ENCODE assay signal across 14 cellular contexts in the genomic region with DNA sequence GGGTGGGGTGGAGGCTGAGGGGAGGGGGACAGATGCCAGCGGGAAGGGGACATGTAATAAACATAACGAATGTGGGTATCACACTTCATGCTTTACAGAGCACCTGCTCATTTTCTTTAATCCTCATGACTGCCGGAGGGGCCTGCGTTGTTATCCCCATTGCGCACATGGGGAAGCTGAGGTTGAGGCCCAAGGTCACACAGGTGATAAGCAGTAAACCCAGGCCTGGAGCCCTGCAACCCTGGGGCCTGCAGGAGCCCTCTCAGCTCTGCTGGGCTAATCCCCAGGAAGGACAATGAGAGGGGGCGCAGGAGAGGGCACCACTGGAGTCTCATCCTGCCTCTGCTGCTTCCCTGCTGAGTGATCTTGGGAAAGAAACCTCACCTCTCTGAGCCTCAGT.
DNase-seq lines count a peak whose midpoint lies in the region; ATAC-seq, FAIRE-seq and TF ChIP-seq lines count a peak whose summit lies in the region.
"Had no signal": no experiment of that assay in that cellular context is flagged by ENCODE, and none has a peak within 500 bp of the region (broad histone marks: within the 10 kb centered on the region; RNA-seq: fewer than 3 reads in every experiment).

No MANE protein-coding gene starts in this region.

- no peak overlapping the region for H3K27ac Mint-ChIP-seq in H9
- H3K27ac Mint-ChIP-seq: CD14-positive monocyte had no signal

- H3K4ac ChIP-seq in H9 (ENCODE audit: low read depth, low read length) = no peak overlapping the region
- H3K4ac ChIP-seq in H1 (replicated peaks; ENCODE audit: insufficient read length, low read depth, low read length) = no peak overlapping the region

- H2BK5ac ChIP-seq in H9 (ENCODE audit: insufficient read length, low read length) (no peak overlapping the region), H1 (ENCODE audit: low read depth, low read length) (no peak overlapping the region)

- H4K8ac ChIP-seq in H9 (replicated peaks; ENCODE audit: insufficient read length, low read depth, low read length) = no peak overlapping the region
- H4K8ac ChIP-seq in H1 (ENCODE audit: extremely low read depth, insufficient read depth, low read length) = no peak overlapping the region; the same call in 1 of the 2 replicates

- H3K23ac ChIP-seq in H9 (ENCODE audit: insufficient read length, low read depth, low read length) (no peak overlapping the region), H1 (ENCODE audit: insufficient read length) (no peak overlapping the region)

- H3K36me3 ChIP-seq in RWPE2 (ENCODE audit: low read depth) = no peaks in the 10 kb centered on the region
- no peaks in the 10 kb centered on the region for H3K36me3 ChIP-seq in H1 (ENCODE audit: control insufficient read depth in 2 of 4, insufficient read depth in 4 of 4, low read length in 3 of 4)
- H3K36me3 ChIP-seq: BE2C had no signal

- no peak overlapping the region for H3K9ac ChIP-seq in H9 (ENCODE audit: extremely low read depth, insufficient read length, low read length)
- no peak overlapping the region for H3K9ac ChIP-seq in H1 (replicated peaks in 1 of 4; ENCODE audit: extremely low read depth in 1 of 4, low read depth in 3 of 4, low read length in 3 of 4)

- H3T11ph ChIP-seq in H9 (ENCODE audit: low read length) = no peak overlapping the region

- TF ChIP-seq CTCF in H9 (conservative IDR thresholded peaks at IDR 0.05) (no peak), RWPE2 (IDR thresholded peaks at IDR 0.05; ENCODE audit: poor library complexity, severe bottlenecking) (no peak), H1 (IDR thresholded peaks at IDR 0.05; ENCODE audit: control extremely low read depth in 1 of 3, insufficient read depth in 1 of 3, low read depth in 1 of 3, low read length in 3 of 3) (no peak), omental fat pad (IDR thresholded peaks at IDR 0.05) (no peak)

- H3K18ac ChIP-seq in H9 (ENCODE audit: insufficient read length, low read depth, low read length) (no peak overlapping the region), H1 (ENCODE audit: extremely low read depth, low read length) (no peak overlapping the region)

- H3K14ac ChIP-seq in H9 (ENCODE audit: insufficient read depth, low read length) = peak overlapping the region; percentile 33; the same call in 1 of the 2 replicates
- no peak overlapping the region for H3K14ac ChIP-seq in H1 (ENCODE audit: insufficient read length)

- no CpG with 5 or more reads among the region's 6 CpGs for WGBS in H9 (ENCODE audit: extremely low coverage, insufficient read length, low lambda C conversion rate)
- 87% methylated on average over 6 of the region's 6 CpGs; no CpG with 5 or more reads in 1 of the 2 experiments for WGBS in H1 (ENCODE audit: extremely low coverage in 1 of 2, insufficient coverage in 1 of 2, insufficient read length in 1 of 2, insufficient replicate concordance in 2 of 2, low coverage in 1 of 2, low lambda C conversion rate in 2 of 2, missing lambda C conversion rate in 1 of 2), 2 experiments

- H3K27me3 Mint-ChIP-seq in H9 (ENCODE audit: low read depth) = no peaks in the 10 kb centered on the region; the same call in 1 of the 2 replicates

- no peak for TF ChIP-seq POLR2A in H1 (IDR thresholded peaks at IDR 0.05; ENCODE audit: control extremely low read depth in 1 of 2, low read depth in 2 of 2, low read length in 2 of 2)

- H3K4me1 ChIP-seq in H9 (ENCODE audit: insufficient read depth, low read length) (no peaks in the 10 kb centered on the region; the same call in 1 of the 2 replicates), RWPE2 (ENCODE audit: insufficient read depth, poor library complexity, severe bottlenecking) (no peaks in the 10 kb centered on the region), H1 (replicated peaks in 1 of 4; ENCODE audit: control insufficient read depth in 3 of 4, insufficient read depth in 4 of 4, low read length in 3 of 4) (peaks cover 5 to 16% (median 7%) of the 10 kb centered on the region in 4 experiments; a peak in 5 of 7 replicates)
- H3K4me1 ChIP-seq: BE2C, Caco-2 had no signal

- H3K9me3 Mint-ChIP-seq in H9 = no peaks in the 10 kb centered on the region
- H3K9me3 Mint-ChIP-seq: CD14-positive monocyte; CD8-positive, alpha-beta memory T cell had no signal

- H3K4me2 ChIP-seq in H9 (ENCODE audit: insufficient read depth, insufficient read length, low read length) (no peak overlapping the region), H1 (ENCODE audit: insufficient read depth in 1 of 2, low read depth in 2 of 2, low read length in 2 of 2) (no peak overlapping the region)

- H3K56ac ChIP-seq in H9 (ENCODE audit: insufficient read length, low read depth, low read length) (no peak overlapping the region), H1 (replicated peaks; ENCODE audit: insufficient read length, low read depth, low read length) (no peak overlapping the region)

- no peak for TF ChIP-seq RAD21 in H1 (IDR thresholded peaks at IDR 0.05 in 1 of 2, conservative IDR thresholded peaks at IDR 0.05 in 1 of 2; ENCODE audit: low read depth in 2 of 2, low read length in 2 of 2)

- CTCF ChIA-PET in H1 (lab: Charles Lee; ENCODE audit: partially characterized antibody) = interaction anchor here (0.7 to 3.3 kb wide), 10 partner anchors 11 to 273 kb away, joined by 3 to 12 read pairs (median 4); no protein-coding TSS in a partner anchor

- ATAC-seq in RWPE2 (ENCODE audit: low read depth) (no peak), sciatic nerve (no peak), omental fat pad (ENCODE audit: low FRiP score) (no peak), HG03354 (IDR thresholded peaks at IDR 0.05; ENCODE audit: poor library complexity, severe bottlenecking, unreplicated experiment) (no peak)

- peaks cover 33 to 55% of the 10 kb centered on the region in 2 experiments for H3K4me1 Mint-ChIP-seq in H9
- H3K4me1 Mint-ChIP-seq: CD14-positive monocyte; CD8-positive, alpha-beta memory T cell had no signal

- H3K27ac ChIP-seq in H9 (ENCODE audit: insufficient read length, low read depth, low read length) (no peak overlapping the region), RWPE2 (ENCODE audit: poor library complexity, severe bottlenecking) (no peak overlapping the region), H1 (ENCODE audit: low read depth, low read length) (no peak overlapping the region)

- H3K27me3 ChIP-seq in H9 (ENCODE audit: insufficient read depth, low read length) (no peaks in the 10 kb centered on the region), RWPE2 (ENCODE audit: insufficient read depth, poor library complexity, severe bottlenecking) (no peaks in the 10 kb centered on the region), H1 (replicated peaks in 1 of 4; ENCODE audit: control insufficient read depth in 3 of 4, extremely low read depth in 1 of 4, insufficient read depth in 3 of 4, low read length in 3 of 4) (no peaks in the 10 kb centered on the region)
- H3K27me3 ChIP-seq: BE2C had no signal

- no peak overlapping the region for H3K4me3 Mint-ChIP-seq in H9
- H3K4me3 Mint-ChIP-seq: CD14-positive monocyte; CD8-positive, alpha-beta memory T cell had no signal

- no peak overlapping the region for H2BK15ac ChIP-seq in H9 (ENCODE audit: low read depth, low read length)
- no peak overlapping the region for H2BK15ac ChIP-seq in H1 (ENCODE audit: low read length)

- no peaks in the 10 kb centered on the region for H3K9me3 ChIP-seq in H9 (ENCODE audit: control insufficient read depth, low read depth, low read length)
- no peaks in the 10 kb centered on the region for H3K9me3 ChIP-seq in RWPE2 (ENCODE audit: severe bottlenecking)
- H3K9me3 ChIP-seq in H1 (ENCODE audit: insufficient read depth in 2 of 2, low read depth in 1 of 2, low read length in 1 of 2) = no peaks in the 10 kb centered on the region
- H3K9me3 ChIP-seq: BE2C, Caco-2 had no signal

- no peaks in the 10 kb centered on the region for H3K36me3 Mint-ChIP-seq in H9 (ENCODE audit: insufficient read depth in 1 of 3, low read depth in 3 of 3)
- H3K36me3 Mint-ChIP-seq: CD14-positive monocyte; CD8-positive, alpha-beta memory T cell had no signal

- H3K23me2 ChIP-seq in H9 (ENCODE audit: insufficient read length, low read depth, low read length, poor library complexity, severe bottlenecking) = no peaks in the 10 kb centered on the region
- H3K23me2 ChIP-seq in H1 (ENCODE audit: low read depth, low read length) = no peaks in the 10 kb centered on the region

- POLR2A ChIA-PET in H1 (lab: Charles Lee; ENCODE audit: partially characterized antibody) = interaction anchor here (1.0 kb wide), 1 partner anchor 9 kb away, joined by 4 read pairs; no protein-coding TSS in a partner anchor

- intact Hi-C loops in sciatic nerve (cut with DNase I) = no loop called here

- H3K79me1 ChIP-seq in H9 (ENCODE audit: insufficient read depth, low read depth, low read length, poor library complexity, severe bottlenecking) = no peaks in the 10 kb centered on the region
- no peaks in the 10 kb centered on the region for H3K79me1 ChIP-seq in H1 (ENCODE audit: low read depth, low read length)

- H2BK20ac ChIP-seq in H9 (ENCODE audit: low read depth, low read length, poor library complexity, severe bottlenecking) = no peak overlapping the region
- H2BK20ac ChIP-seq in H1 (ENCODE audit: low read length) = 0 out of 2 replicates have a peak overlapping the region, but pooled peaks have one; percentile 18

- no peak overlapping the region for H2BK12ac ChIP-seq in H9 (ENCODE audit: insufficient read length, low read depth, low read length)
- no peak overlapping the region for H2BK12ac ChIP-seq in H1 (ENCODE audit: low read depth, low read length)

- H2AFZ ChIP-seq in H9 (ENCODE audit: low read length) (no peak overlapping the region), H1 (ENCODE audit: low read length) (no peak overlapping the region)

- DNase-seq in H9 = no peak
- DNase-seq in RWPE2 (ENCODE audit: low spot score) = peak; percentile 45
- no peak for DNase-seq in H1 (ENCODE audit: low read depth in 1 of 2, low spot score in 2 of 2)
- DNase-seq in sciatic nerve (ENCODE audit: low spot score) = peak; percentile 36
- no peak for DNase-seq in omental fat pad (ENCODE audit: low spot score)
- no peak for DNase-seq in NCI-H1436 (lab: John Stamatoyannopoulos, UW)
- DNase-seq: BE2C; Caco-2; CD8-positive, alpha-beta memory T cell; IMR-90 had no signal

- no peaks in the 10 kb centered on the region for H4K20me1 ChIP-seq in H9 (ENCODE audit: control insufficient read depth, insufficient read depth, insufficient read length)
- no peaks in the 10 kb centered on the region for H4K20me1 ChIP-seq in H1 (replicated peaks in 1 of 2; ENCODE audit: control insufficient read depth in 1 of 2, insufficient read depth in 2 of 2, low read length in 2 of 2)

- no peak overlapping the region for H3K4me3 ChIP-seq in RWPE2 (ENCODE audit: severe bottlenecking)
- no peak overlapping the region for H3K4me3 ChIP-seq in H1 (ENCODE audit: extremely low read depth in 1 of 4, insufficient read depth in 2 of 4, low read depth in 3 of 4, low read length in 4 of 4)

- H4K5ac ChIP-seq in H9 (ENCODE audit: insufficient read length, low read depth, low read length) = no peak overlapping the region
- H4K5ac ChIP-seq in H1 (ENCODE audit: insufficient read length, low read depth, low read length) = no peak overlapping the region

- no peaks in the 10 kb centered on the region for H3K79me2 ChIP-seq in H9 (ENCODE audit: insufficient read depth, low read length)
- H3K79me2 ChIP-seq in H1 (ENCODE audit: control insufficient read depth in 1 of 2, insufficient read depth in 2 of 2, low read length in 2 of 2) = no peaks in the 10 kb centered on the region

- no peak for TF ChIP-seq EP300 in H1 (IDR thresholded peaks at IDR 0.05; ENCODE audit: borderline replicate concordance in 1 of 2, low read depth in 2 of 2, low read length in 2 of 2)

- no peak overlapping the region for H4K91ac ChIP-seq in H9 (ENCODE audit: insufficient read length, low read depth, low read length)
- no peak overlapping the region for H4K91ac ChIP-seq in H1 (replicated peaks; ENCODE audit: insufficient read length, low read length)

- H2AK5ac ChIP-seq in H9 (ENCODE audit: insufficient read length, low read length) (no peak overlapping the region), H1 (ENCODE audit: low read depth, low read length) (no peak overlapping the region)

- H2BK120ac ChIP-seq in H9 (ENCODE audit: low read depth, low read length, poor library complexity, severe bottlenecking) = no peak overlapping the region
- no peak overlapping the region for H2BK120ac ChIP-seq in H1 (replicated peaks; ENCODE audit: low read depth, low read length)

- no peak for FAIRE-seq in H1 (lab: Jason Lieb, UNC)
- FAIRE-seq: A204.1, H54 had no signal

Comparison
In these comparisons a context has a peak if more than half of its experiments do, and no peak if none do; other contexts are left out.
1. DNase-seq: peak in RWPE2 (single experiment) and sciatic nerve (single experiment); none in H9 (single experiment), H1 (0 of 2), omental fat pad (single experiment) and NCI-H1436 (single experiment).